ENCODE assay signal across 8 cellular contexts in the genomic region with DNA sequence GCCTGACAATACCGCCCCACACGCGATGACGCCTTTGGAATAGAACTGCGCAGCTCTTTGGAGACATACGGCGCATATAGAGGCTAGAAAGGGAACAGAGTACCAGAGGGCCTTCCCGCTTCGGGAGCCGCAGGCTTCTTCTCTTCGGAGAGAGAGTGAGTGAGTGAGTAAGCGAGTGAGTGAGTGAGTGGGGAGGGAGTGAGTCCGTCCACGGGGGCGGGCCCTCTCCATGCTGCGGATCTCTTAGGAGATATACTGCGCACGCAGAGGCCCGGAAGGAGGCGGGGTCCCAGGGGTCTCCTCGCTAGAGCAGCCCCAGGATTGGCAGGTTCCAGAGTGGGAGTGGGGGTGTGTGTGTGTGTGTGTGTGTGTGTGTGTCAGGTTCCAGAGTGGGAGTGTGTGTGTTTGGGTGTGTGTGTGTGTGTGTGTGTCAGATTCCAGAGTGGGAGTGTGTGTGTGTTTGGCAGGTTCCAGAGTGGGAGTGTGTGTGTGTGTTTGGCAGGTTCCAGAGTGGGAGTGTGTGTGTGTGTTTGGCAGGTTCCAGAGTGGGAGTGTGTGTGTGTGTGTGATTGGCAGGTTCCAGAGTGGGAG.
DNase-seq lines count a peak whose midpoint lies in the region; ATAC-seq and TF ChIP-seq lines count a peak whose summit lies in the region.

No MANE protein-coding gene starts in this region.

- no peak for TF ChIP-seq CTCF in HL-60 (IDR thresholded peaks at IDR 0.05; ENCODE audit: insufficient read depth, low read length)

- peaks cover 9% of the 10 kb centered on the region for H3K27me3 Mint-ChIP-seq in activated T-cell treated with anti-CD3 and anti-CD28 coated beads, Interleukin-2, amount 50 U/mL, for 4 hours (ENCODE audit: low read depth)

- peak overlapping the region; percentile 76 for H3K4me3 Mint-ChIP-seq in activated T-cell treated with anti-CD3 and anti-CD28 coated beads, Interleukin-2, amount 50 U/mL, for 4 hours

- WGBS in esophagus, 2 donors, result 0% methylated on average over 21 of the region's 21 CpGs

- no peaks in the 10 kb centered on the region for H3K27me3 ChIP-seq in HL-60 (ENCODE audit: insufficient read depth, poor library complexity, severe bottlenecking)
- no peaks in the 10 kb centered on the region for H3K27me3 ChIP-seq in esophagus (ENCODE audit: control insufficient read depth in 1 of 2, insufficient read depth in 2 of 2, low read length in 2 of 2)

- H3K4me1 ChIP-seq in esophagus (ENCODE audit: control insufficient read depth in 2 of 2, insufficient read depth in 2 of 2, low read length in 1 of 2), result peaks cover 0 to 7% of the 10 kb centered on the region in 2 donors

- H3K9me3 ChIP-seq in esophagus (ENCODE audit: control insufficient read depth in 2 of 2, insufficient read depth in 1 of 2, low read depth in 1 of 2, low read length in 1 of 2), result no peaks in the 10 kb centered on the region

- peaks cover 22% of the 10 kb centered on the region for H3K4me1 Mint-ChIP-seq in activated T-cell treated with anti-CD3 and anti-CD28 coated beads, Interleukin-2, amount 50 U/mL, for 4 hours (ENCODE audit: low read depth)

- H3K36me3 Mint-ChIP-seq in activated T-cell treated with anti-CD3 and anti-CD28 coated beads, Interleukin-2, amount 50 U/mL, for 4 hours (ENCODE audit: insufficient read depth), result no peaks in the 10 kb centered on the region

- H3K27ac ChIP-seq in HL-60 (replicated peaks), result no peak overlapping the region
- H3K27ac ChIP-seq in esophagus (ENCODE audit: low read depth in 2 of 2, low read length in 1 of 2), result peak overlapping the region; percentile 85 to 94

- H3K36me3 ChIP-seq in esophagus (ENCODE audit: control insufficient read depth in 2 of 2, insufficient read depth in 2 of 2, low read length in 1 of 2), result no peaks in the 10 kb centered on the region

- no peaks in the 10 kb centered on the region for H3K9me3 Mint-ChIP-seq in activated T-cell treated with anti-CD3 and anti-CD28 coated beads, Interleukin-2, amount 50 U/mL, for 4 hours

- ATAC-seq in GM19463 (IDR thresholded peaks at IDR 0.05; ENCODE audit: unreplicated experiment), result peak; percentile 50
- peak; percentile 76 to 78 for ATAC-seq in activated T-cell treated with anti-CD3 and anti-CD28 coated beads, Interleukin-2, amount 50 U/mL, for 4 hours

- DNase-seq in CD1c-positive myeloid dendritic cell (ENCODE audit: extremely low spot score) (peak; percentile 91), HL-60 (ENCODE audit: low read depth in 1 of 2, low spot score in 1 of 2) (peak; percentile 93 to 94), OCI-M2 (lab: John Stamatoyannopoulos, UW; ENCODE audit: unreplicated experiment) (peak; percentile 52), mucosa of gallbladder (ENCODE audit: low spot score) (peak; percentile 91)
- DNase-seq in activated T-cell treated with anti-CD3 and anti-CD28 coated beads, Interleukin-2, amount 50 U/mL, for 4 hours, result peak; percentile 90
- peak; percentile 78 to 89 for DNase-seq in stimulated activated CD8-positive, alpha-beta memory T cell treated with anti-CD3 and anti-CD28 coated beads, Interleukin-2, amount 100 ng/mL, for 48 hours (ENCODE audit: low read depth in 2 of 2)

- peak overlapping the region; percentile 69 for H3K4me3 ChIP-seq in HL-60 (replicated peaks; ENCODE audit: insufficient read depth, low read length)
- peak overlapping the region; percentile 52 to 65 for H3K4me3 ChIP-seq in esophagus (ENCODE audit: low read depth in 1 of 2, low read length in 2 of 2)
